Comparison of ENCODE assay signal across 8 cellular contexts in the genomic region with DNA sequence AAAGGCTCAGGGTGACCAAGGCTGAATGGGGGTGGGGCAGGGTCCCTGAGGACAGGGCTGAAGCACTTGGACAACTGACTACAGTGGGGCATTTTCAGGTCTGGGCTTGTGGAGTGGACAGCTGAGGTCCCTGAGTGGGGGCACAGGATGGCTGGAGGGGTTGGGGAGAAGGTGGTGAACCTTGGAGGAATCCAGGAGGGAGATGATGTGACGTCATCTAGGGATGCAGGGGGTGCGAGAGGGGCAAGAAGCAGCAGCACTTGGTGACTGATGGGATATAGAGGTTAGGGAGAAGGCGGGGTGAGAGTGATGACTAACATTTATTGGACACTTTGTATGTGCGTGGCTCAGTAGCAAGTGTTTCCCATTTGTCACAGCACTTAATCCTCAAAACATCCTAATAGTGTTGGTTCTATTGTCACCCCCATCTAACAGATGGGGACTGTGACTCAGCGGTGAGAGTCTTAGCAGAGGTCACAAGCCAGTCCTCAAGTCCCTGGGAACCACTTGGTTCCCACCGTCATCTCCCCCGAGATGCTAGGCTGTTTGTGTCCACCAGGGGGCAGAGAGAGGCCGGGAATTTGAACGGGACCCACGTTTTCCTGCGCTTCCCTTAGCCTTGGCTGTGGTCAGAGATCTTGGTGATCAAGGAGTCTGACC. TPM values are rescaled to one million over a fixed set of nuclear protein-coding genes. Genes with fewer than 3 reads are reported as not detected.
DNase-seq lines count a peak whose midpoint lies in the region; ATAC-seq and TF ChIP-seq lines count a peak whose summit lies in the region.

No MANE protein-coding gene starts in this region.

- DNase-seq in GM06990 (ENCODE audit: extremely low read depth, insufficient read length) (peak; percentile 65), H7 (peak; percentile 88), LoVo (ENCODE audit: low spot score) (peak; percentile 83), SK-MEL-5 (ENCODE audit: low read depth, low spot score) (peak; percentile 78), glomerular endothelial cell (ENCODE audit: extremely low read depth, low read depth, low spot score) (peak; percentile 44), pons (ENCODE audit: low spot score) (peak; percentile 55), NCI-H187 treated with DMSO at 0.1 percent for 48 hours (lab: John Stamatoyannopoulos, UW) (no peak)
- DNase-seq in activated naive CD4-positive, alpha-beta T cell treated with anti-CD3 and anti-CD28 coated beads, Interleukin-2, amount 50 U/mL, for 72 hours (ENCODE audit: low spot score in 2 of 2), result peak; percentile 75 to 76

- in situ Hi-C loops in SK-MEL-5 (cut with HindIII; ENCODE audit: low pct_unique_long_range_greater_than_20kb, low sequenced_read_pairs), result no loop called here

- H3K4me3 ChIP-seq in GM06990 (replicated peaks; ENCODE audit: low read depth, low read length) (no peak overlapping the region), H7 (ENCODE audit: insufficient read depth, low read depth, low read length) (no peak overlapping the region)

- H3K27me3 ChIP-seq in GM06990 (replicated peaks; ENCODE audit: control insufficient read depth, insufficient read depth, low read length), result no peaks in the 10 kb centered on the region
- H3K27me3 ChIP-seq in H7 (ENCODE audit: control insufficient read depth, insufficient read depth, low read length), result no peaks in the 10 kb centered on the region; the same call in 1 of the 2 replicates

- peak; percentile 70 to 74 for ATAC-seq in activated naive CD4-positive, alpha-beta T cell treated with anti-CD3 and anti-CD28 coated beads, Interleukin-2, amount 50 U/mL, for 72 hours

- H3K36me3 ChIP-seq in GM06990 (ENCODE audit: control insufficient read depth, insufficient read depth, low read length) (no peaks in the 10 kb centered on the region), H7 (replicated peaks; ENCODE audit: control insufficient read depth, insufficient read depth, low read length) (no peaks in the 10 kb centered on the region)

- no peaks in the 10 kb centered on the region for H3K36me3 Mint-ChIP-seq in activated naive CD4-positive, alpha-beta T cell treated with anti-CD3 and anti-CD28 coated beads, Interleukin-2, amount 50 U/mL, for 72 hours

- peak overlapping the region in 1 of 2 donors; percentile 75 for H3K27ac Mint-ChIP-seq in activated naive CD4-positive, alpha-beta T cell treated with anti-CD3 and anti-CD28 coated beads, Interleukin-2, amount 50 U/mL, for 72 hours

- no peaks in the 10 kb centered on the region for H3K9me3 Mint-ChIP-seq in activated naive CD4-positive, alpha-beta T cell treated with anti-CD3 and anti-CD28 coated beads, Interleukin-2, amount 50 U/mL, for 72 hours

- peak; percentile 82 for TF ChIP-seq CTCF in GM06990 (IDR thresholded peaks at IDR 0.05; ENCODE audit: insufficient read depth, low read length, poor library complexity, severe bottlenecking)

RNA-seq across cellular contexts. Expression of a gene that starts 27.9 kb away (rescaled TPM):
- total RNA-seq in H7 (2014; rRNA removed; shearing (Covaris generic)), result 0.24 and 0.37 TPM in 2 replicates
- total RNA-seq in SK-MEL-5 (2014; rRNA removed; shearing (Covaris generic)), result 5.2 and 6.2 TPM in 2 replicates
- 8.8 and 10.3 TPM in 2 replicates for polyA plus RNA-seq in SK-MEL-5 (2015; cell fraction: cytosol; rRNA removed)
- 2.0 TPM in 2 replicates for polyA plus RNA-seq in SK-MEL-5 (2015; cell fraction: nucleus; rRNA removed)
- under 1 TPM; 0.11 to 0.84 TPM for total RNA-seq in activated naive CD4-positive, alpha-beta T cell treated with anti-CD3 and anti-CD28 coated beads, Interleukin-2, amount 50 U/mL, for 72 hours
- 0.05 TPM in 1 of 2 replicates, not detected in the other for total RNA-seq in glomerular endothelial cell

RNA-seq across cellular contexts. Expression of a gene that starts 45.4 kb away (rescaled TPM):
- not detected in 2 replicates for total RNA-seq in H7 (2014; rRNA removed; shearing (Covaris generic))
- 0.24 and 0.26 TPM in 2 replicates for total RNA-seq in SK-MEL-5 (2014; rRNA removed; shearing (Covaris generic))
- polyA plus RNA-seq in SK-MEL-5 (2015; cell fraction: cytosol; rRNA removed), result 0.65 TPM in 1 of 2 replicates, not detected in the other
- 1.8 and 1.9 TPM in 2 replicates for polyA plus RNA-seq in SK-MEL-5 (2015; cell fraction: nucleus; rRNA removed)
- 1 to 10 TPM; 1.2 to 2.9 TPM for total RNA-seq in activated naive CD4-positive, alpha-beta T cell treated with anti-CD3 and anti-CD28 coated beads, Interleukin-2, amount 50 U/mL, for 72 hours
- 1.2 and 2.5 TPM in 2 replicates for total RNA-seq in glomerular endothelial cell
